ENCODE assay signal across 9 cellular contexts in genomic region chr4:152094851-152095700, GRCh38.
DNase-seq lines count a peak whose midpoint lies in the region; ATAC-seq and TF ChIP-seq lines count a peak whose summit lies in the region.
"Had no signal": no experiment of that assay in that cellular context is flagged by ENCODE, and none has a peak within 500 bp of the region (broad histone marks: within the 10 kb centered on the region; RNA-seq: fewer than 3 reads in every experiment).

No MANE protein-coding gene starts in this region.

- H3K27ac Mint-ChIP-seq in effector memory CD8-positive, alpha-beta T cell: peak overlapping the region; percentile 91 to 99
- H3K27ac Mint-ChIP-seq in progenitor cell of endocrine pancreas: no peak overlapping the region
- H3K27ac Mint-ChIP-seq: memory B cell had no signal

- no peaks in the 10 kb centered on the region for H3K9me3 Mint-ChIP-seq in effector memory CD8-positive, alpha-beta T cell
- no peaks in the 10 kb centered on the region for H3K9me3 Mint-ChIP-seq in progenitor cell of endocrine pancreas (ENCODE audit: low read depth)

- ATAC-seq in effector memory CD8-positive, alpha-beta T cell (replicated peaks): no peak
- no peak for ATAC-seq in GM18858 (IDR thresholded peaks at IDR 0.05; ENCODE audit: unreplicated experiment)
- ATAC-seq in GM21447 (IDR thresholded peaks at IDR 0.05; ENCODE audit: unreplicated experiment): no peak

- H3K4me3 Mint-ChIP-seq in effector memory CD8-positive, alpha-beta T cell: peak overlapping the region in 1 of 2 donors; percentile 8
- no peak overlapping the region for H3K4me3 Mint-ChIP-seq in progenitor cell of endocrine pancreas (ENCODE audit: low read depth)
- H3K4me3 Mint-ChIP-seq: memory B cell had no signal

- peaks cover 56 to 62% of the 10 kb centered on the region in 2 donors for H3K4me1 Mint-ChIP-seq in effector memory CD8-positive, alpha-beta T cell (ENCODE audit: low read depth in 2 of 2)
- H3K4me1 Mint-ChIP-seq in progenitor cell of endocrine pancreas (ENCODE audit: low read depth): peaks cover 6% of the 10 kb centered on the region

- no peaks in the 10 kb centered on the region for H3K27me3 Mint-ChIP-seq in effector memory CD8-positive, alpha-beta T cell
- H3K27me3 Mint-ChIP-seq in progenitor cell of endocrine pancreas: peaks cover 10% of the 10 kb centered on the region

- no peak for TF ChIP-seq CTCF in progenitor cell of endocrine pancreas (IDR thresholded peaks at IDR 0.05; ENCODE audit: unreplicated experiment)

- DNase-seq in AG08395 (ENCODE audit: low spot score) (peak; percentile 58), EH (ENCODE audit: low read depth) (peak; percentile 76), NCI-H748 treated with DMSO at 0.1 percent for 48 hours (lab: John Stamatoyannopoulos, UW) (peak; percentile 70), dermis blood vessel endothelial cell (no peak), progenitor cell of endocrine pancreas (ENCODE audit: low spot score, unreplicated experiment) (no peak)
- DNase-seq in effector memory CD8-positive, alpha-beta T cell: no peak

- H3K36me3 Mint-ChIP-seq in effector memory CD8-positive, alpha-beta T cell (ENCODE audit: insufficient read depth): no peaks in the 10 kb centered on the region
- no peaks in the 10 kb centered on the region for H3K36me3 Mint-ChIP-seq in progenitor cell of endocrine pancreas (ENCODE audit: insufficient read depth)
- H3K36me3 Mint-ChIP-seq: memory B cell had no signal

Comparison
In these comparisons a context has a peak if more than half of its experiments do, and no peak if none do; other contexts are left out.
1. DNase-seq: peak in AG08395 (single experiment), EH (single experiment) and NCI-H748 treated with DMSO at 0.1 percent for 48 hours (single experiment); none in effector memory CD8-positive, alpha-beta T cell (0 of 3), dermis blood vessel endothelial cell (single experiment) and progenitor cell of endocrine pancreas (single experiment).